ENCODE assay signal across 15 cellular contexts in genomic region chr15:89860446-89860845, GRCh38. TPM values are rescaled to one million over a fixed set of nuclear protein-coding genes. Genes with fewer than 3 reads are reported as not detected.
"Had no signal": no experiment of that assay in that cellular context is flagged by ENCODE, and none has a peak within 500 bp of the region (broad histone marks: within the 10 kb centered on the region; RNA-seq: fewer than 3 reads in every experiment).

No MANE protein-coding gene starts in this region.

- H3K9me3 ChIP-seq: neutrophil, right atrium auricular region, uterus had no signal

- H3K27ac ChIP-seq: brain microvascular endothelial cell, neutrophil, right atrium auricular region, skin epidermis, uterus had no signal

- H3K27ac Mint-ChIP-seq: activated T-helper 17 cell treated with anti-CD3 and anti-CD28 coated beads, Interleukin-2, amount 50 U/mL, for 72 hours; naive thymus-derived CD8-positive, alpha-beta T cell had no signal

- H3K4me3 ChIP-seq: right atrium auricular region, skin epidermis, uterus had no signal

- ATAC-seq: activated T-helper 17 cell treated with anti-CD3 and anti-CD28 coated beads, Interleukin-2, amount 50 U/mL, for 72 hours; naive thymus-derived CD8-positive, alpha-beta T cell had no signal

- H3K4me1 ChIP-seq: right atrium auricular region, uterus had no signal

- H3K27me3 Mint-ChIP-seq: activated T-helper 17 cell treated with anti-CD3 and anti-CD28 coated beads, Interleukin-2, amount 50 U/mL, for 72 hours; naive thymus-derived CD8-positive, alpha-beta T cell had no signal

- DNase-seq: activated CD4-positive, alpha-beta T cell treated with anti-CD3 and anti-CD28 coated beads for 1 hour; activated naive CD4-positive, alpha-beta T cell treated with anti-CD3 and anti-CD28 coated beads, Interleukin-2, amount 50 U/mL, for 16 hours; activated T-cell treated with anti-CD3 and anti-CD28 coated beads for 4 hours; brain microvascular endothelial cell; dermis blood vessel endothelial cell; foreskin fibroblast; head of caudate nucleus; naive thymus-derived CD8-positive, alpha-beta T cell; uterus had no signal

- H3K4me1 Mint-ChIP-seq: activated T-helper 17 cell treated with anti-CD3 and anti-CD28 coated beads, Interleukin-2, amount 50 U/mL, for 72 hours had no signal

- H3K9me3 Mint-ChIP-seq: activated T-helper 17 cell treated with anti-CD3 and anti-CD28 coated beads, Interleukin-2, amount 50 U/mL, for 72 hours; naive thymus-derived CD8-positive, alpha-beta T cell had no signal

- FAIRE-seq: islet of Langerhans had no signal

- H3K36me3 ChIP-seq: uterus had no signal

- H3K4me3 Mint-ChIP-seq: activated T-helper 17 cell treated with anti-CD3 and anti-CD28 coated beads, Interleukin-2, amount 50 U/mL, for 72 hours; naive thymus-derived CD8-positive, alpha-beta T cell had no signal

- H3K27me3 ChIP-seq: brain microvascular endothelial cell, neutrophil, right atrium auricular region, uterus had no signal

RNA-seq across cellular contexts. Expression of gene ARPIN, which starts 52.3 kb away (rescaled TPM):
- total RNA-seq: activated T-helper 17 cell treated with anti-CD3 and anti-CD28 coated beads, Interleukin-2, amount 50 U/mL, for 72 hours; T-helper 2 cell treated with Interferon-gamma antibody and Interleukin-4, amounts not matched to agents 100 ng/mL and 5 ng/mL, for 36 hours had no signal
- polyA plus RNA-seq: naive thymus-derived CD8-positive, alpha-beta T cell had no signal
